Comparison of ENCODE assay signal across 1 cellular context in the genomic region with DNA sequence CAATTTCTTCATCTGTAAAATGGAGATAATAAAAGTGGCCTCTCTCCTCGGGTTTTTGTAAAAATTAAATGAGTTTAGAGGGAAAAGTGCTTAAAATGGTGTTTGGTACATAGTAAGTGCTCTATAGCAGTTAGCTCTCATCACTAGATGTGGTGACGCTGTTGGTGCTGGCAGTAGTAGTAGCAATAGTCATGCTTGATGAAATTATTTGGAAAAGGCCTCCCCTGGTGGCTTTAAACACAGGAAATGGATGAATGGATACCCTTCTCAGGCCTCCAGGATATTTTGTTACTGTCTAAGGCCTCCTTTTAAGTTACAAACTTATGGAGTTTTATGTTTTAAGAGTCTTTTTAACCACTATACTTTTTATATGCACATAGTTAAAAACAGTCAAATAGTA.
TF ChIP-seq lines count a peak whose summit lies in the region.

No MANE protein-coding gene starts in this region.

TF ChIP-seq in GM23338, 12 proteins besides CTCF, POLR2A, EP300 and RAD21:
- TF ChIP-seq JUNB (IDR thresholded peaks at IDR 0.05; ENCODE audit: unreplicated experiment) (no peak), ZNF331 (CRISPR knock-in tag; IDR thresholded peaks at IDR 0.05; ENCODE audit: low read depth) (no peak), CREB1 (CRISPR knock-in tag; IDR thresholded peaks at IDR 0.05; ENCODE audit: low read depth) (no peak), EZH2 (IDR thresholded peaks at IDR 0.05; ENCODE audit: low read depth, unreplicated experiment) (no peak)
- TF ChIP-seq, protein P1, sequence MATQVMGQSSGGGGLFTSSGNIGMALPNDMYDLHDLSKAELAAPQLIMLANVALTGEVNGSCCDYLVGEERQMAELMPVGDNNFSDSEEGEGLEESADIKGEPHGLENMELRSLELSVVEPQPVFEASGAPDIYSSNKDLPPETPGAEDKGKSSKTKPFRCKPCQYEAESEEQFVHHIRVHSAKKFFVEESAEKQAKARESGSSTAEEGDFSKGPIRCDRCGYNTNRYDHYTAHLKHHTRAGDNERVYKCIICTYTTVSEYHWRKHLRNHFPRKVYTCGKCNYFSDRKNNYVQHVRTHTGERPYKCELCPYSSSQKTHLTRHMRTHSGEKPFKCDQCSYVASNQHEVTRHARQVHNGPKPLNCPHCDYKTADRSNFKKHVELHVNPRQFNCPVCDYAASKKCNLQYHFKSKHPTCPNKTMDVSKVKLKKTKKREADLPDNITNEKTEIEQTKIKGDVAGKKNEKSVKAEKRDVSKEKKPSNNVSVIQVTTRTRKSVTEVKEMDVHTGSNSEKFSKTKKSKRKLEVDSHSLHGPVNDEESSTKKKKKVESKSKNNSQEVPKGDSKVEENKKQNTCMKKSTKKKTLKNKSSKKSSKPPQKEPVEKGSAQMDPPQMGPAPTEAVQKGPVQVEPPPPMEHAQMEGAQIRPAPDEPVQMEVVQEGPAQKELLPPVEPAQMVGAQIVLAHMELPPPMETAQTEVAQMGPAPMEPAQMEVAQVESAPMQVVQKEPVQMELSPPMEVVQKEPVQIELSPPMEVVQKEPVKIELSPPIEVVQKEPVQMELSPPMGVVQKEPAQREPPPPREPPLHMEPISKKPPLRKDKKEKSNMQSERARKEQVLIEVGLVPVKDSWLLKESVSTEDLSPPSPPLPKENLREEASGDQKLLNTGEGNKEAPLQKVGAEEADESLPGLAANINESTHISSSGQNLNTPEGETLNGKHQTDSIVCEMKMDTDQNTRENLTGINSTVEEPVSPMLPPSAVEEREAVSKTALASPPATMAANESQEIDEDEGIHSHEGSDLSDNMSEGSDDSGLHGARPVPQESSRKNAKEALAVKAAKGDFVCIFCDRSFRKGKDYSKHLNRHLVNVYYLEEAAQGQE (IDR thresholded peaks at IDR 0.05; ENCODE audit: unreplicated experiment), result no peak
